30 cellular contexts compared by ENCODE assay signal in genomic region chr3:52293491-52294319, GRCh38.
"Had no signal": no experiment of that assay in that cellular context is flagged by ENCODE, and none has a peak within 500 bp of the region (broad histone marks: within the 10 kb centered on the region; RNA-seq: fewer than 3 reads in every experiment).

No MANE protein-coding gene starts in this region.

- H3K4me1 ChIP-seq: breast epithelium, parathyroid adenoma had no signal

- H3K27ac ChIP-seq: breast epithelium, left ventricle myocardium inferior, parathyroid adenoma, right atrium auricular region, thoracic aorta, uterus, WERI-Rb-1 had no signal

- H3K27me3 ChIP-seq: breast epithelium, right atrium auricular region, uterus had no signal

- ATAC-seq: activated CD4-positive, CD25-positive, alpha-beta regulatory T cell treated with anti-CD3 and anti-CD28 coated beads, Interleukin-2, amount 50 U/mL, for 24 hours; esophagus mucosa had no signal

- H3K9me3 ChIP-seq: breast epithelium, left ventricle myocardium inferior, right atrium auricular region, thoracic aorta, uterus had no signal

- H3K4me3 Mint-ChIP-seq: activated naive CD4-positive, alpha-beta T cell treated with anti-CD3 and anti-CD28 coated beads for 36 hours; activated T-helper 1 cell treated with anti-CD3 and anti-CD28 coated beads, Interleukin-12 subunit alpha, Interleukin-12 subunit beta, Interleukin-2, Interleukin-4 antibody, amounts not matched to agents 30 ng/mL and 10 ng/mL and 1 ng/mL, durations not matched to agents 14 hours and 24 hours and 36 hours; dendritic cell treated with granulocyte-macrophage colony-stimulating factor and Interleukin-4, amounts not matched to agents 40 ng/mL and 50 ng/mL, for 4 days; endodermal cell; mesothelial cell of epicardium; naive B cell; nephron progenitor cell; stimulated activated naive CD8-positive, alpha-beta T cell treated with anti-CD3 and anti-CD28 coated beads, Interleukin-15, Interleukin-2, amounts not matched to agents 100 ng/mL and 50 ng/mL, for 24 hours had no signal

- H3K27ac Mint-ChIP-seq: activated naive CD4-positive, alpha-beta T cell treated with anti-CD3 and anti-CD28 coated beads for 36 hours; activated T-helper 1 cell treated with anti-CD3 and anti-CD28 coated beads, Interleukin-12 subunit alpha, Interleukin-12 subunit beta, Interleukin-2, Interleukin-4 antibody, amounts not matched to agents 30 ng/mL and 10 ng/mL and 1 ng/mL, durations not matched to agents 14 hours and 24 hours and 36 hours; dendritic cell treated with granulocyte-macrophage colony-stimulating factor and Interleukin-4, amounts not matched to agents 40 ng/mL and 50 ng/mL, for 4 days; naive B cell; nephron progenitor cell; stimulated activated naive CD8-positive, alpha-beta T cell treated with anti-CD3 and anti-CD28 coated beads, Interleukin-15, Interleukin-2, amounts not matched to agents 100 ng/mL and 50 ng/mL, for 24 hours had no signal

- H3K4me3 ChIP-seq: breast epithelium, left ventricle myocardium inferior, right atrium auricular region, thoracic aorta, uterus had no signal

- DNase-seq: activated CD4-positive, alpha-beta T cell treated with anti-CD3 and anti-CD28 coated beads for 48 hours; activated CD4-positive, alpha-beta T cell treated with anti-CD3 and anti-CD28 coated beads, Interleukin-2, amount 50 U/mL, for 48 hours; activated CD8-positive, alpha-beta memory T cell treated with anti-CD3 and anti-CD28 coated beads, Interleukin-2, amount 50 U/mL, for 4 hours; activated effector memory CD4-positive, alpha-beta T cell treated with anti-CD3 and anti-CD28 coated beads, Interleukin-2, amount 50 U/mL, for 16 hours; activated naive CD4-positive, alpha-beta T cell treated with anti-CD3 and anti-CD28 coated beads for 36 hours; activated T-cell treated with anti-CD3 and anti-CD28 coated beads, Interleukin-2, amount 50 U/mL, for 1 hour; amniotic stem cell; central memory CD4-positive, alpha-beta T cell; endodermal cell; foreskin fibroblast; left ventricle myocardium inferior; naive B cell; nephron progenitor cell; nucleus accumbens; stimulated activated CD4-positive, alpha-beta T cell treated with anti-CD3 and anti-CD28 coated beads, Interleukin-2, amount 100 ng/mL, for 48 hours; T-helper 1 cell; T-helper 9 cell; trophoblast cell; uterus; WERI-Rb-1 had no signal

- H3K36me3 ChIP-seq: breast epithelium, uterus, WERI-Rb-1 had no signal

- H3K9me3 Mint-ChIP-seq: activated naive CD4-positive, alpha-beta T cell treated with anti-CD3 and anti-CD28 coated beads for 36 hours; activated T-helper 1 cell treated with anti-CD3 and anti-CD28 coated beads, Interleukin-12 subunit alpha, Interleukin-12 subunit beta, Interleukin-2, Interleukin-4 antibody, amounts not matched to agents 30 ng/mL and 10 ng/mL and 1 ng/mL, durations not matched to agents 14 hours and 24 hours and 36 hours; dendritic cell treated with granulocyte-macrophage colony-stimulating factor and Interleukin-4, amounts not matched to agents 40 ng/mL and 50 ng/mL, for 4 days; endodermal cell; mesothelial cell of epicardium; naive B cell; nephron progenitor cell; stimulated activated naive CD8-positive, alpha-beta T cell treated with anti-CD3 and anti-CD28 coated beads, Interleukin-15, Interleukin-2, amounts not matched to agents 100 ng/mL and 50 ng/mL, for 24 hours had no signal

- H3K27me3 Mint-ChIP-seq: naive B cell; stimulated activated naive CD8-positive, alpha-beta T cell treated with anti-CD3 and anti-CD28 coated beads, Interleukin-15, Interleukin-2, amounts not matched to agents 100 ng/mL and 50 ng/mL, for 24 hours had no signal

- H3K36me3 Mint-ChIP-seq: mesothelial cell of epicardium had no signal
